Comparison of ENCODE assay signal across 9 cellular contexts in genomic region chr4:54318904-54319303, GRCh38.
A peak's percentile ranks its signal among the peaks of the same experiment; 100 is the strongest.
DNase-seq lines count a peak whose midpoint lies in the region; ATAC-seq and TF ChIP-seq lines count a peak whose summit lies in the region.
"Had no signal": no experiment of that assay in that cellular context is flagged by ENCODE, and none has a peak within 500 bp of the region (broad histone marks: within the 10 kb centered on the region; RNA-seq: fewer than 3 reads in every experiment).

No MANE protein-coding gene starts in this region.

- H2BK120ac ChIP-seq in trophoblast cell (ENCODE audit: insufficient read depth, low read length, poor library complexity): no peak overlapping the region

- peaks cover 11% of the 10 kb centered on the region for H3K4me1 Mint-ChIP-seq in activated CD4-positive, alpha-beta T cell treated with anti-CD3 and anti-CD28 coated beads for 36 hours
- H3K4me1 Mint-ChIP-seq in HFFc6 (ENCODE audit: low read depth): no peaks in the 10 kb centered on the region

- H3K4me1 ChIP-seq in esophagus muscularis mucosa: peaks cover 0 to 6% (median 3%) of the 10 kb centered on the region in 4 donors
- H3K4me1 ChIP-seq in trophoblast cell (ENCODE audit: control insufficient read depth in 1 of 2, insufficient read depth in 2 of 2, low read length in 2 of 2): no peaks in the 10 kb centered on the region

- H3K27me3 ChIP-seq in esophagus muscularis mucosa: no peaks in the 10 kb centered on the region
- no peaks in the 10 kb centered on the region for H3K27me3 ChIP-seq in trophoblast cell (ENCODE audit: insufficient read depth, low read length)

- DNase-seq in activated CD4-positive, alpha-beta T cell treated with anti-CD3 and anti-CD28 coated beads for 36 hours: peak; percentile 49
- no peak for DNase-seq in activated CD4-positive, alpha-beta T cell treated with anti-CD3 and anti-CD28 coated beads for 4 hours
- DNase-seq in HFFc6 (peak; percentile 16), RWPE1 (ENCODE audit: low spot score) (peak; percentile 49), esophagus muscularis mucosa (ENCODE audit: extremely low spot score) (no peak), trophoblast cell (peak; percentile 29 to 81)

- no peaks in the 10 kb centered on the region for H3K36me3 Mint-ChIP-seq in activated CD4-positive, alpha-beta T cell treated with anti-CD3 and anti-CD28 coated beads for 36 hours (ENCODE audit: low read depth)
- H3K36me3 Mint-ChIP-seq in HFFc6 (ENCODE audit: low read depth): no peaks in the 10 kb centered on the region

- H3K27ac ChIP-seq in RWPE1: no peak overlapping the region
- no peak overlapping the region for H3K27ac ChIP-seq in esophagus muscularis mucosa (replicated peaks in 1 of 4)
- no peak overlapping the region for H3K27ac ChIP-seq in trophoblast cell (ENCODE audit: low read depth, low read length)

- H3K79me1 ChIP-seq in trophoblast cell (ENCODE audit: low read length): no peaks in the 10 kb centered on the region

- no peak overlapping the region for H2BK12ac ChIP-seq in trophoblast cell (ENCODE audit: low read length)

- CTCF ChIA-PET in activated CD4-positive, alpha-beta T cell treated with anti-CD3 and anti-CD28 coated beads for 36 hours (lab: Charles Lee): interaction anchor here (0.7 to 5.3 kb wide), 13 partner anchors 9 to 1004 kb away, joined by 3 to 19 read pairs (median 4); no protein-coding TSS in a partner anchor
- CTCF ChIA-PET in RWPE1 (lab: Yijun Ruan, JAX): interaction anchor here (0.5 to 1.6 kb wide), 8 partner anchors 119 to 884 kb away, joined by 3 to 10 read pairs (median 3); no protein-coding TSS in a partner anchor

- H3K27me3 Mint-ChIP-seq in activated CD4-positive, alpha-beta T cell treated with anti-CD3 and anti-CD28 coated beads for 36 hours: peaks cover 10% of the 10 kb centered on the region
- H3K27me3 Mint-ChIP-seq in HFFc6 (ENCODE audit: insufficient read depth): peaks cover 10% of the 10 kb centered on the region

- no peak overlapping the region for H3K9ac ChIP-seq in trophoblast cell (ENCODE audit: low read length)

- ATAC-seq in activated CD4-positive, alpha-beta T cell treated with anti-CD3 and anti-CD28 coated beads for 36 hours: peak; percentile 59
- ATAC-seq in GM18517 (IDR thresholded peaks at IDR 0.05; ENCODE audit: unreplicated experiment) (no peak), HG02981 (IDR thresholded peaks at IDR 0.05; ENCODE audit: unreplicated experiment) (no peak)
- ATAC-seq: activated naive CD4-positive, alpha-beta T cell treated with anti-CD3 and anti-CD28 coated beads, Interleukin-2, amount 50 U/mL, for 72 hours had no signal

- H3K36me3 ChIP-seq in esophagus muscularis mucosa: no peaks in the 10 kb centered on the region
- no peaks in the 10 kb centered on the region for H3K36me3 ChIP-seq in trophoblast cell (ENCODE audit: control insufficient read depth in 1 of 2, insufficient read depth in 2 of 2, low read length in 2 of 2)

- H2BK5ac ChIP-seq in trophoblast cell (ENCODE audit: low read depth, low read length, poor library complexity): no peak overlapping the region

- H3K27ac Mint-ChIP-seq in activated CD4-positive, alpha-beta T cell treated with anti-CD3 and anti-CD28 coated beads for 36 hours: no peak overlapping the region
- no peak overlapping the region for H3K27ac Mint-ChIP-seq in HFFc6

- H3K9me3 ChIP-seq in esophagus muscularis mucosa (no peaks in the 10 kb centered on the region), trophoblast cell (ENCODE audit: insufficient read depth, low read depth, low read length) (no peaks in the 10 kb centered on the region)

- H2AK5ac ChIP-seq in trophoblast cell (ENCODE audit: low read length): no peak overlapping the region

- no peak overlapping the region for H4K91ac ChIP-seq in trophoblast cell (ENCODE audit: low read depth, low read length)

- H3K18ac ChIP-seq in trophoblast cell (ENCODE audit: low read length): no peak overlapping the region

- no peaks in the 10 kb centered on the region for H3K9me3 Mint-ChIP-seq in activated CD4-positive, alpha-beta T cell treated with anti-CD3 and anti-CD28 coated beads for 36 hours (ENCODE audit: low read depth)
- H3K9me3 Mint-ChIP-seq in HFFc6: no peaks in the 10 kb centered on the region

- TF ChIP-seq POLR2A in esophagus muscularis mucosa (IDR thresholded peaks at IDR 0.05; ENCODE audit: low read depth): no peak

- no peaks in the 10 kb centered on the region for H3K79me2 ChIP-seq in trophoblast cell (ENCODE audit: control insufficient read depth, insufficient read depth, low read length, poor library complexity)

- H3K4me3 ChIP-seq in esophagus muscularis mucosa (no peak overlapping the region), trophoblast cell (ENCODE audit: low read depth, low read length) (no peak overlapping the region)

- H3K4ac ChIP-seq in trophoblast cell (ENCODE audit: low read depth, low read length): no peak overlapping the region

- no peak overlapping the region for H3K4me3 Mint-ChIP-seq in activated CD4-positive, alpha-beta T cell treated with anti-CD3 and anti-CD28 coated beads for 36 hours
- H3K4me3 Mint-ChIP-seq in HFFc6: no peak overlapping the region

- H3K23ac ChIP-seq in trophoblast cell (ENCODE audit: low read length): no peak overlapping the region

- no peak overlapping the region for H3K4me2 ChIP-seq in trophoblast cell (ENCODE audit: low read length)

- no peak overlapping the region for H4K8ac ChIP-seq in trophoblast cell (ENCODE audit: low read depth, low read length)

- WGBS in esophagus muscularis mucosa: 31% methylated on average over 5 of the region's 5 CpGs
- no CpG with 5 or more reads among the region's 5 CpGs for WGBS in trophoblast cell (ENCODE audit: extremely low coverage, insufficient coverage, insufficient read length)

- TF ChIP-seq CTCF in HFFc6 (IDR thresholded peaks at IDR 0.05) (peak; percentile 91), RWPE1 (conservative IDR thresholded peaks at IDR 0.05; ENCODE audit: low read depth) (peak; percentile 76), esophagus muscularis mucosa (IDR thresholded peaks at IDR 0.05) (peak; percentile 46 to 68 (median 48))

- no peak overlapping the region for H3K14ac ChIP-seq in trophoblast cell (ENCODE audit: low read length)

- no peak overlapping the region for H4K12ac ChIP-seq in trophoblast cell (ENCODE audit: low read depth, low read length)

- H2AFZ ChIP-seq in trophoblast cell (ENCODE audit: insufficient read depth, low read length, poor library complexity): no peak overlapping the region

- TF ChIP-seq EP300 in esophagus muscularis mucosa (IDR thresholded peaks at IDR 0.05): no peak

- POLR2A ChIA-PET in activated CD4-positive, alpha-beta T cell treated with anti-CD3 and anti-CD28 coated beads for 36 hours (lab: Charles Lee): no interaction called here
- POLR2A ChIA-PET in RWPE1 (lab: Yijun Ruan, JAX; ENCODE audit: low non-redundant PET): no interaction called here

- intact Hi-C loops in activated CD4-positive, alpha-beta T cell treated with anti-CD3 and anti-CD28 coated beads for 36 hours (cut with DNase I, micrococcal nuclease): loop anchor here (5.0 to 10.0 kb wide), 3 partner anchors 526 to 993 kb away; no protein-coding TSS in a partner anchor
- intact Hi-C loops in esophagus muscularis mucosa (cut with DNase I): no loop called here

Comparison
In these comparisons a context has a peak if more than half of its experiments do, and no peak if none do; other contexts are left out.
1. DNase-seq: peak in activated CD4-positive, alpha-beta T cell treated with anti-CD3 and anti-CD28 coated beads for 36 hours (single experiment), HFFc6 (single experiment), RWPE1 (single experiment) and trophoblast cell (2 of 2); none in activated CD4-positive, alpha-beta T cell treated with anti-CD3 and anti-CD28 coated beads for 4 hours (0 of 2) and esophagus muscularis mucosa (single experiment).
2. Peak in every context shown above with its lines, with median percentiles within 50 percentile points of each other: CTCF ChIP-seq.